In genomic region chr17:33908363-33909064, GRCh38 we compare ENCODE assay signal across 1 cellular context.
TF ChIP-seq lines count a peak whose summit lies in the region.

No MANE protein-coding gene starts in this region.

TF ChIP-seq in K562, 482 proteins besides CTCF, POLR2A, EP300 and RAD21 (continued from another document):
- TF ChIP-seq MGA (IDR thresholded peaks at IDR 0.05) (no peak), MIER1 (IDR thresholded peaks at IDR 0.05; ENCODE audit: low read depth) (no peak), SMAD2 (IDR thresholded peaks at IDR 0.05; ENCODE audit: low read depth, low read length) (no peak), ZNF717 (CRISPR knock-in tag; IDR thresholded peaks at IDR 0.05) (peak; percentile 85; the same call in 1 of the 2 replicates), SRSF9 (IDR thresholded peaks at IDR 0.05; ENCODE audit: borderline replicate concordance, low read depth, low read length) (no peak), ZC3H8 (IDR thresholded peaks at IDR 0.05) (no peak), NFE2L1 (tag; IDR thresholded peaks at IDR 0.05; ENCODE audit: borderline replicate concordance, low read depth) (peak; percentile 56; the same call in 1 of the 2 replicates), ZFP36 (IDR thresholded peaks at IDR 0.05; ENCODE audit: low read depth, low read length, partially characterized antibody) (no peak), NFIC (IDR thresholded peaks at IDR 0.05) (no peak; the same call in 1 of the 2 replicates), MAFG (tag; conservative IDR thresholded peaks at IDR 0.05) (peak; percentile 91), MAFK (IDR thresholded peaks at IDR 0.05; ENCODE audit: low read length) (peak; percentile 69), HNRNPLL (IDR thresholded peaks at IDR 0.05; ENCODE audit: low read depth, low read length, poor library complexity, severe bottlenecking) (no peak), DACH1 (IDR thresholded peaks at IDR 0.05; ENCODE audit: partially characterized antibody) (peak; percentile 71), RFX7 (CRISPR knock-in tag; IDR thresholded peaks at IDR 0.05) (peak; percentile 84), MYBL2 (IDR thresholded peaks at IDR 0.05; ENCODE audit: low read depth) (no peak), MYBL2 (CRISPR knock-in tag; IDR thresholded peaks at IDR 0.05; ENCODE audit: borderline replicate concordance) (no peak), ZNF780A (CRISPR knock-in tag; IDR thresholded peaks at IDR 0.05) (peak; percentile 90), TEAD4 (IDR thresholded peaks at IDR 0.05; ENCODE audit: low read length) (peak; percentile 78; the same call in 1 of the 2 replicates), TEAD4 (CRISPR knock-in tag; IDR thresholded peaks at IDR 0.05; ENCODE audit: borderline replicate concordance) (no peak), ZSCAN32 (CRISPR knock-in tag; IDR thresholded peaks at IDR 0.05) (peak; percentile 41; the same call in 1 of the 2 replicates), XRCC3 (IDR thresholded peaks at IDR 0.05) (no peak), PTRF (tag; IDR thresholded peaks at IDR 0.05) (peak; percentile 99), BRF1 (IDR thresholded peaks at IDR 0.05; ENCODE audit: borderline replicate concordance, extremely low read depth, insufficient read length) (no peak), CXXC5 (CRISPR knock-in tag; IDR thresholded peaks at IDR 0.05) (peak; percentile 95)
- TF ChIP-seq, protein P1, sequence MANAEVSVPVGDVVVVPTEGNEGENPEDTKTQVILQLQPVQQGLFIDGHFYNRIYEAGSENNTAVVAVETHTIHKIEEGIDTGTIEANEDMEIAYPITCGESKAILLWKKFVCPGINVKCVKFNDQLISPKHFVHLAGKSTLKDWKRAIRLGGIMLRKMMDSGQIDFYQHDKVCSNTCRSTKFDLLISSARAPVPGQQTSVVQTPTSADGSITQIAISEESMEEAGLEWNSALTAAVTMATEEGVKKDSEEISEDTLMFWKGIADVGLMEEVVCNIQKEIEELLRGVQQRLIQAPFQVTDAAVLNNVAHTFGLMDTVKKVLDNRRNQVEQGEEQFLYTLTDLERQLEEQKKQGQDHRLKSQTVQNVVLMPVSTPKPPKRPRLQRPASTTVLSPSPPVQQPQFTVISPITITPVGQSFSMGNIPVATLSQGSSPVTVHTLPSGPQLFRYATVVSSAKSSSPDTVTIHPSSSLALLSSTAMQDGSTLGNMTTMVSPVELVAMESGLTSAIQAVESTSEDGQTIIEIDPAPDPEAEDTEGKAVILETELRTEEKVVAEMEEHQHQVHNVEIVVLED (CRISPR knock-in tag; IDR thresholded peaks at IDR 0.05): peak; percentile 84
- TF ChIP-seq, protein P2, sequence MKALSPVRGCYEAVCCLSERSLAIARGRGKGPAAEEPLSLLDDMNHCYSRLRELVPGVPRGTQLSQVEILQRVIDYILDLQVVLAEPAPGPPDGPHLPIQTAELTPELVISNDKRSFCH (CRISPR knock-in tag; IDR thresholded peaks at IDR 0.05): peak; percentile 92
- TF ChIP-seq, protein P2 (tag; IDR thresholded peaks at IDR 0.05): peak; percentile 89
- TF ChIP-seq, protein P3, sequence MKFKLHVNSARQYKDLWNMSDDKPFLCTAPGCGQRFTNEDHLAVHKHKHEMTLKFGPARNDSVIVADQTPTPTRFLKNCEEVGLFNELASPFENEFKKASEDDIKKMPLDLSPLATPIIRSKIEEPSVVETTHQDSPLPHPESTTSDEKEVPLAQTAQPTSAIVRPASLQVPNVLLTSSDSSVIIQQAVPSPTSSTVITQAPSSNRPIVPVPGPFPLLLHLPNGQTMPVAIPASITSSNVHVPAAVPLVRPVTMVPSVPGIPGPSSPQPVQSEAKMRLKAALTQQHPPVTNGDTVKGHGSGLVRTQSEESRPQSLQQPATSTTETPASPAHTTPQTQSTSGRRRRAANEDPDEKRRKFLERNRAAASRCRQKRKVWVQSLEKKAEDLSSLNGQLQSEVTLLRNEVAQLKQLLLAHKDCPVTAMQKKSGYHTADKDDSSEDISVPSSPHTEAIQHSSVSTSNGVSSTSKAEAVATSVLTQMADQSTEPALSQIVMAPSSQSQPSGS (CRISPR knock-in tag; IDR thresholded peaks at IDR 0.05): no peak
